Comparison of ENCODE assay signal across 18 cellular contexts in genomic region chr4:26737385-26737784, GRCh38.
A peak's percentile ranks its signal among the peaks of the same experiment; 100 is the strongest.
DNase-seq lines count a peak whose midpoint lies in the region; ATAC-seq, FAIRE-seq and TF ChIP-seq lines count a peak whose summit lies in the region.
"Had no signal": no experiment of that assay in that cellular context is flagged by ENCODE, and none has a peak within 500 bp of the region (broad histone marks: within the 10 kb centered on the region; RNA-seq: fewer than 3 reads in every experiment).

No MANE protein-coding gene starts in this region.

- H2AK9ac ChIP-seq in IMR-90 (replicated peaks; ENCODE audit: low read depth, low read length, poor library complexity) = no peak overlapping the region

- FAIRE-seq in endometrium (lab: Jason Lieb, UNC) (peak; percentile 29), pancreas (lab: Jason Lieb, UNC) (peak; percentile 5)
- FAIRE-seq: A549 had no signal

- H3K56ac ChIP-seq in IMR-90 (ENCODE audit: extremely low read depth, insufficient read depth, low read length) = no peak overlapping the region; the same call in 1 of the 2 replicates

- H2AK5ac ChIP-seq in IMR-90 (ENCODE audit: low read depth, low read length) = no peak overlapping the region

- peaks cover 5% of the 10 kb centered on the region for H3K4me1 ChIP-seq in IMR-90 (ENCODE audit: control insufficient read depth, insufficient read depth, low read length)
- peaks cover 0 to 13% (median 9%) of the 10 kb centered on the region in 3 donors for H3K4me1 ChIP-seq in pancreas
- H3K4me1 ChIP-seq: A549, BE2C had no signal

- POLR2A ChIA-PET in AG04450 (lab: Yijun Ruan, JAX) = no interaction called here
- POLR2A ChIA-PET in IMR-90 (lab: Charles Lee; ENCODE audit: unreplicated experiment) = no interaction called here

- H3K9ac ChIP-seq in IMR-90 (ENCODE audit: low read depth, low read length) = no peak overlapping the region
- H3K9ac ChIP-seq: GM23248 had no signal

- TF ChIP-seq POLR2A in IMR-90 (IDR thresholded peaks at IDR 0.05; ENCODE audit: low read depth, low read length) = no peak

- H4K20me1 ChIP-seq in IMR-90 (ENCODE audit: insufficient read depth, low read length) = no peaks in the 10 kb centered on the region; the same call in 1 of the 2 replicates

- no peak overlapping the region for H4K8ac ChIP-seq in IMR-90 (ENCODE audit: low read depth in 2 of 2, low read length in 2 of 2)

- DNase-seq in AG04450 (ENCODE audit: low read depth, low spot score) (peak; percentile 38), IMR-90 (peak; percentile 77), pancreas (no peak), DMS79 treated with DMSO at 0.1 percent for 48 hours (lab: John Stamatoyannopoulos, UW) (no peak), NCI-H146 treated with DMSO at 0.1 percent for 48 hours (lab: John Stamatoyannopoulos, UW; ENCODE audit: unreplicated experiment) (no peak)
- DNase-seq: BE2C; C1 segment of cervical spinal cord; CD4-positive, CD25-positive, alpha-beta regulatory T cell; CD8-positive, alpha-beta memory T cell; COR-L47; DMS 273 treated with DMSO at 0.1 percent for 48 hours; GF-D8 had no signal

- in situ Hi-C loops in IMR-90 (cut with MboI; ENCODE audit: low sequenced_read_pairs) = loop anchor here (25.0 kb wide), 1 partner anchor 275 kb away; no protein-coding TSS in a partner anchor

- TF ChIP-seq RAD21 in IMR-90 (IDR thresholded peaks at IDR 0.05; ENCODE audit: low read length) = no peak

- H3K27ac ChIP-seq in AG04450 (ENCODE audit: low read depth, low read length) (no peak overlapping the region), IMR-90 (ENCODE audit: insufficient read depth, low read length) (no peak overlapping the region), pancreas (no peak overlapping the region)
- H3K27ac ChIP-seq: 22Rv1, A549, GM23248 had no signal

- BruUV-seq in IMR-90 (replicated peaks; lab: Mats Ljungman, UMichigan) = no TSS peak

- no peak overlapping the region for H4K91ac ChIP-seq in IMR-90 (ENCODE audit: insufficient read depth, low read depth, low read length)

- peaks cover under 1% of the 10 kb centered on the region; the same call in 1 of the 2 replicates for H3K9me1 ChIP-seq in IMR-90 (ENCODE audit: insufficient read depth, low read length)

- no peak overlapping the region for H3K23ac ChIP-seq in IMR-90 (ENCODE audit: low read depth, low read length)

- no peak overlapping the region for H3K14ac ChIP-seq in IMR-90 (replicated peaks; ENCODE audit: low read depth, low read length)

- ATAC-seq in IMR-90 (ENCODE audit: low read depth) = peak; percentile 90
- no peak for ATAC-seq in pancreas
- no peak for ATAC-seq in esophagus mucosa
- ATAC-seq: A549 had no signal

- no peak for TF ChIP-seq CTCF in AG04450 (IDR thresholded peaks at IDR 0.05; ENCODE audit: low read depth, low read length)
- no peak for TF ChIP-seq CTCF in IMR-90 (conservative IDR thresholded peaks at IDR 0.05; ENCODE audit: low read depth, low read length)
- TF ChIP-seq CTCF in pancreas (IDR thresholded peaks at IDR 0.05) = no peak

- WGBS in IMR-90 (ENCODE audit: extremely low coverage in 2 of 2, insufficient read length in 1 of 2), 2 experiments = no CpG with 5 or more reads among the region's 1 CpG
- 57 to 70% methylated on average over 1 of the region's 1 CpG for WGBS in pancreas, 2 donors

- no peak overlapping the region for H2BK120ac ChIP-seq in IMR-90 (ENCODE audit: low read depth, low read length)

- H3K18ac ChIP-seq in IMR-90 (ENCODE audit: low read depth, low read length) = no peak overlapping the region

- no peak overlapping the region for H4K5ac ChIP-seq in IMR-90 (ENCODE audit: low read depth, low read length)

- H3K27me3 ChIP-seq in AG04450 (ENCODE audit: control insufficient read depth, insufficient read depth, low read length) = no peaks in the 10 kb centered on the region
- no peaks in the 10 kb centered on the region for H3K27me3 ChIP-seq in IMR-90 (ENCODE audit: control insufficient read depth, insufficient read depth, low read length)
- H3K27me3 ChIP-seq in pancreas = no peaks in the 10 kb centered on the region
- H3K27me3 ChIP-seq: BE2C had no signal

- H2BK15ac ChIP-seq in IMR-90 (ENCODE audit: low read depth, low read length) = no peak overlapping the region

- dilution Hi-C loops in IMR-90 (cut with HindIII; ENCODE audit: low sequenced_read_pairs, unreplicated experiment) = no loop called here

- no peak overlapping the region for H3K4me3 ChIP-seq in AG04450 (ENCODE audit: low read depth, low read length)
- no peak overlapping the region for H3K4me3 ChIP-seq in IMR-90 (ENCODE audit: insufficient read depth, low read depth, low read length)
- H3K4me3 ChIP-seq in pancreas = no peak overlapping the region
- H3K4me3 ChIP-seq: A549, GM23248, HAP-1 had no signal

- H3K36me3 ChIP-seq in IMR-90 (ENCODE audit: control insufficient read depth, insufficient read depth, low read length) = no peaks in the 10 kb centered on the region
- no peaks in the 10 kb centered on the region for H3K36me3 ChIP-seq in pancreas
- H3K36me3 ChIP-seq: BE2C, HAP-1 had no signal

- no peak overlapping the region for H2BK20ac ChIP-seq in IMR-90 (ENCODE audit: low read depth, low read length)

- H3K9me3 ChIP-seq in AG04450 (ENCODE audit: control insufficient read depth, insufficient read depth, low read length) (no peaks in the 10 kb centered on the region), IMR-90 (ENCODE audit: control insufficient read depth, insufficient read depth, low read length) (no peaks in the 10 kb centered on the region), pancreas (no peaks in the 10 kb centered on the region)
- H3K9me3 ChIP-seq: A549, BE2C, HAP-1 had no signal

- no peak overlapping the region for H3K4ac ChIP-seq in IMR-90 (ENCODE audit: low read depth, low read length)

- CTCF ChIA-PET in AG04450 (lab: Charles Lee) (no interaction called here), IMR-90 (lab: Yijun Ruan, JAX) (no interaction called here)

- H3K4me2 ChIP-seq in IMR-90 (ENCODE audit: low read depth, low read length) = no peak overlapping the region
- H3K4me2 ChIP-seq: A549 had no signal

- no peak overlapping the region for H2AFZ ChIP-seq in IMR-90 (replicated peaks; ENCODE audit: low read length, poor library complexity)
- H2AFZ ChIP-seq: GM23248 had no signal

- intact Hi-C loops in IMR-90 (cut with micrococcal nuclease) (no loop called here), pancreas (cut with DNase I) (no loop called here)

- no peaks in the 10 kb centered on the region; a peak in 1 of 4 replicates for H3K79me1 ChIP-seq in IMR-90 (ENCODE audit: low read depth in 1 of 2, low read length in 2 of 2)

- peak overlapping the region; percentile 96 for H2BK5ac ChIP-seq in IMR-90 (ENCODE audit: low read depth, low read length, poor library complexity, severe bottlenecking)

TF ChIP-seq in IMR-90, 13 proteins besides CTCF, POLR2A, EP300 and RAD21:
- TF ChIP-seq MXI1 (IDR thresholded peaks at IDR 0.05; ENCODE audit: borderline replicate concordance, low read depth, low read length) (no peak), CEBPB (IDR thresholded peaks at IDR 0.05; ENCODE audit: low read depth, low read length) (0 out of 2 replicates have a peak, but pooled peaks have one; percentile 6)

Comparison
In these comparisons a context has a peak if more than half of its experiments do, and no peak if none do; other contexts are left out.
1. DNase-seq: peak in AG04450 (single experiment) and IMR-90 (single experiment); none in pancreas (0 of 6), DMS79 treated with DMSO at 0.1 percent for 48 hours (single experiment) and NCI-H146 treated with DMSO at 0.1 percent for 48 hours (single experiment).